2 cellular contexts compared by ENCODE assay signal in the genomic region with DNA sequence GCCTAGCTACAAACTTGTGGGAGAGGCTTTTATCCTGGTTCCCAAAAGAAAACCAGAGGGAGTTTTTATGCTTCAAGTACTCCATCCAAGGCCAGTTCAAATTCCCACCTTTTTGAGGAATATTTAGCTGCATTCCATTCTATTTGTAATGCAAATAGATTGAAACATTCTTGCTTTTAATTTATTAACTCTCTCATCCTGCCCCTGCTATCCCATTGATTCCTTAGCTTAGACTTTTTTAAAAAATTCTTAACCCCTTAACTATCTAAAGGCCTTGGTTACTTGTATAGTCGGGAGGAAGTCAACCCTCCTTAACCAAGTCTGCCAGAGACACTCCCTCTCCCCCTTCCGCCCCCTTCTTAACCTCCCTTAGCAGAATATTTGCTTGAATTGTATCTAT.
TF ChIP-seq lines count a peak whose summit lies in the region.

No MANE protein-coding gene starts in this region.

TF ChIP-seq in GM23338, 12 proteins besides CTCF, POLR2A, EP300 and RAD21 (continues in another document):
- TF ChIP-seq EZH2phosphoT487 (IDR thresholded peaks at IDR 0.05; ENCODE audit: unreplicated experiment): no peak
- TF ChIP-seq NANOG (IDR thresholded peaks at IDR 0.05; ENCODE audit: borderline replicate concordance): no peak
- TF ChIP-seq, protein P1, sequence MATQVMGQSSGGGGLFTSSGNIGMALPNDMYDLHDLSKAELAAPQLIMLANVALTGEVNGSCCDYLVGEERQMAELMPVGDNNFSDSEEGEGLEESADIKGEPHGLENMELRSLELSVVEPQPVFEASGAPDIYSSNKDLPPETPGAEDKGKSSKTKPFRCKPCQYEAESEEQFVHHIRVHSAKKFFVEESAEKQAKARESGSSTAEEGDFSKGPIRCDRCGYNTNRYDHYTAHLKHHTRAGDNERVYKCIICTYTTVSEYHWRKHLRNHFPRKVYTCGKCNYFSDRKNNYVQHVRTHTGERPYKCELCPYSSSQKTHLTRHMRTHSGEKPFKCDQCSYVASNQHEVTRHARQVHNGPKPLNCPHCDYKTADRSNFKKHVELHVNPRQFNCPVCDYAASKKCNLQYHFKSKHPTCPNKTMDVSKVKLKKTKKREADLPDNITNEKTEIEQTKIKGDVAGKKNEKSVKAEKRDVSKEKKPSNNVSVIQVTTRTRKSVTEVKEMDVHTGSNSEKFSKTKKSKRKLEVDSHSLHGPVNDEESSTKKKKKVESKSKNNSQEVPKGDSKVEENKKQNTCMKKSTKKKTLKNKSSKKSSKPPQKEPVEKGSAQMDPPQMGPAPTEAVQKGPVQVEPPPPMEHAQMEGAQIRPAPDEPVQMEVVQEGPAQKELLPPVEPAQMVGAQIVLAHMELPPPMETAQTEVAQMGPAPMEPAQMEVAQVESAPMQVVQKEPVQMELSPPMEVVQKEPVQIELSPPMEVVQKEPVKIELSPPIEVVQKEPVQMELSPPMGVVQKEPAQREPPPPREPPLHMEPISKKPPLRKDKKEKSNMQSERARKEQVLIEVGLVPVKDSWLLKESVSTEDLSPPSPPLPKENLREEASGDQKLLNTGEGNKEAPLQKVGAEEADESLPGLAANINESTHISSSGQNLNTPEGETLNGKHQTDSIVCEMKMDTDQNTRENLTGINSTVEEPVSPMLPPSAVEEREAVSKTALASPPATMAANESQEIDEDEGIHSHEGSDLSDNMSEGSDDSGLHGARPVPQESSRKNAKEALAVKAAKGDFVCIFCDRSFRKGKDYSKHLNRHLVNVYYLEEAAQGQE (IDR thresholded peaks at IDR 0.05; ENCODE audit: unreplicated experiment): no peak
- no peak for TF ChIP-seq CREB1 (CRISPR knock-in tag; IDR thresholded peaks at IDR 0.05; ENCODE audit: low read depth)
- TF ChIP-seq ZNF114 (CRISPR knock-in tag; IDR thresholded peaks at IDR 0.05): no peak
- TF ChIP-seq STAT1 (IDR thresholded peaks at IDR 0.05; ENCODE audit: unreplicated experiment): no peak
- TF ChIP-seq EZH2 (IDR thresholded peaks at IDR 0.05; ENCODE audit: low read depth, unreplicated experiment): no peak
- TF ChIP-seq, protein P2, sequence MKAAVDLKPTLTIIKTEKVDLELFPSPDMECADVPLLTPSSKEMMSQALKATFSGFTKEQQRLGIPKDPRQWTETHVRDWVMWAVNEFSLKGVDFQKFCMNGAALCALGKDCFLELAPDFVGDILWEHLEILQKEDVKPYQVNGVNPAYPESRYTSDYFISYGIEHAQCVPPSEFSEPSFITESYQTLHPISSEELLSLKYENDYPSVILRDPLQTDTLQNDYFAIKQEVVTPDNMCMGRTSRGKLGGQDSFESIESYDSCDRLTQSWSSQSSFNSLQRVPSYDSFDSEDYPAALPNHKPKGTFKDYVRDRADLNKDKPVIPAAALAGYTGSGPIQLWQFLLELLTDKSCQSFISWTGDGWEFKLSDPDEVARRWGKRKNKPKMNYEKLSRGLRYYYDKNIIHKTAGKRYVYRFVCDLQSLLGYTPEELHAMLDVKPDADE (IDR thresholded peaks at IDR 0.05): no peak
- TF ChIP-seq JUNB (IDR thresholded peaks at IDR 0.05; ENCODE audit: unreplicated experiment): no peak
- TF ChIP-seq ZNF331 (CRISPR knock-in tag; IDR thresholded peaks at IDR 0.05; ENCODE audit: low read depth): no peak

TF ChIP-seq in SK-N-SH, 30 proteins besides CTCF, POLR2A, EP300 and RAD21:
- TF ChIP-seq RXRA (IDR thresholded peaks at IDR 0.05; ENCODE audit: borderline replicate concordance, low read depth) (no peak), FOXM1 (IDR thresholded peaks at IDR 0.05; ENCODE audit: low read depth) (no peak), YY1 (IDR thresholded peaks at IDR 0.05; ENCODE audit: low read depth) (no peak), RFX5 (IDR thresholded peaks at IDR 0.05; ENCODE audit: low read length) (no peak), FOXJ3 (CRISPR knock-in tag; IDR thresholded peaks at IDR 0.05) (no peak)
- TF ChIP-seq, protein P3, sequence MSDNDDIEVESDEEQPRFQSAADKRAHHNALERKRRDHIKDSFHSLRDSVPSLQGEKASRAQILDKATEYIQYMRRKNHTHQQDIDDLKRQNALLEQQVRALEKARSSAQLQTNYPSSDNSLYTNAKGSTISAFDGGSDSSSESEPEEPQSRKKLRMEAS (IDR thresholded peaks at IDR 0.05; ENCODE audit: low read depth): no peak
- TF ChIP-seq, protein P4, sequence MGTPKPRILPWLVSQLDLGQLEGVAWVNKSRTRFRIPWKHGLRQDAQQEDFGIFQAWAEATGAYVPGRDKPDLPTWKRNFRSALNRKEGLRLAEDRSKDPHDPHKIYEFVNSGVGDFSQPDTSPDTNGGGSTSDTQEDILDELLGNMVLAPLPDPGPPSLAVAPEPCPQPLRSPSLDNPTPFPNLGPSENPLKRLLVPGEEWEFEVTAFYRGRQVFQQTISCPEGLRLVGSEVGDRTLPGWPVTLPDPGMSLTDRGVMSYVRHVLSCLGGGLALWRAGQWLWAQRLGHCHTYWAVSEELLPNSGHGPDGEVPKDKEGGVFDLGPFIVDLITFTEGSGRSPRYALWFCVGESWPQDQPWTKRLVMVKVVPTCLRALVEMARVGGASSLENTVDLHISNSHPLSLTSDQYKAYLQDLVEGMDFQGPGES (IDR thresholded peaks at IDR 0.05; ENCODE audit: low read depth, low read length): no peak
- TF ChIP-seq, protein P5, sequence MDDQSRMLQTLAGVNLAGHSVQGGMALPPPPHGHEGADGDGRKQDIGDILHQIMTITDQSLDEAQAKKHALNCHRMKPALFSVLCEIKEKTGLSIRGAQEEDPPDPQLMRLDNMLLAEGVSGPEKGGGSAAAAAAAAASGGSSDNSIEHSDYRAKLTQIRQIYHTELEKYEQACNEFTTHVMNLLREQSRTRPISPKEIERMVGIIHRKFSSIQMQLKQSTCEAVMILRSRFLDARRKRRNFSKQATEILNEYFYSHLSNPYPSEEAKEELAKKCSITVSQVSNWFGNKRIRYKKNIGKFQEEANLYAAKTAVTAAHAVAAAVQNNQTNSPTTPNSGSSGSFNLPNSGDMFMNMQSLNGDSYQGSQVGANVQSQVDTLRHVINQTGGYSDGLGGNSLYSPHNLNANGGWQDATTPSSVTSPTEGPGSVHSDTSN (IDR thresholded peaks at IDR 0.05): no peak
- TF ChIP-seq, protein P6, sequence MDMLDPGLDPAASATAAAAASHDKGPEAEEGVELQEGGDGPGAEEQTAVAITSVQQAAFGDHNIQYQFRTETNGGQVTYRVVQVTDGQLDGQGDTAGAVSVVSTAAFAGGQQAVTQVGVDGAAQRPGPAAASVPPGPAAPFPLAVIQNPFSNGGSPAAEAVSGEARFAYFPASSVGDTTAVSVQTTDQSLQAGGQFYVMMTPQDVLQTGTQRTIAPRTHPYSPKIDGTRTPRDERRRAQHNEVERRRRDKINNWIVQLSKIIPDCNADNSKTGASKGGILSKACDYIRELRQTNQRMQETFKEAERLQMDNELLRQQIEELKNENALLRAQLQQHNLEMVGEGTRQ (IDR thresholded peaks at IDR 0.05; ENCODE audit: borderline replicate concordance, low read depth, low read length): no peak
